10 cellular contexts compared by ENCODE assay signal in genomic region chr9:127884427-127884911, GRCh38. TPM values are rescaled to one million over a fixed set of nuclear protein-coding genes. Genes with fewer than 3 reads are reported as not detected.
A peak's percentile ranks its signal among the peaks of the same experiment; 100 is the strongest.
DNase-seq lines count a peak whose midpoint lies in the region; ATAC-seq and TF ChIP-seq lines count a peak whose summit lies in the region.
"Had no signal": no experiment of that assay in that cellular context is flagged by ENCODE, and none has a peak within 500 bp of the region (broad histone marks: within the 10 kb centered on the region; RNA-seq: fewer than 3 reads in every experiment).

No MANE protein-coding gene starts in this region.

- CTCF ChIA-PET in SK-N-SH (lab: Yijun Ruan, JAX) = interaction anchor here (0.8 to 4.2 kb wide), 2 partner anchors 15 to 381 kb away, joined by 3 to 24 read pairs; no protein-coding TSS in a partner anchor

- H3K4me3 ChIP-seq in SK-N-SH (ENCODE audit: low read depth in 2 of 2, low read length in 1 of 2) = no peak overlapping the region
- H3K4me3 ChIP-seq in upper lobe of right lung = no peak overlapping the region

- peaks cover 10% of the 10 kb centered on the region for H3F3A ChIP-seq in SK-N-SH (replicated peaks; ENCODE audit: insufficient read depth)

- intact Hi-C loops in Right ventricle myocardium inferior (cut with DNase I) (no loop called here), cardiac septum (cut with DNase I) (no loop called here), upper lobe of right lung (cut with DNase I) (no loop called here)

- no peaks in the 10 kb centered on the region for H3K9me2 ChIP-seq in SK-N-SH

- no peaks in the 10 kb centered on the region for H3K79me2 ChIP-seq in SK-N-SH (ENCODE audit: insufficient read depth)

- TF ChIP-seq CTCF in SK-N-SH (IDR thresholded peaks at IDR 0.05) = no peak
- no peak for TF ChIP-seq CTCF in upper lobe of right lung (IDR thresholded peaks at IDR 0.05)

- H3K4me2 ChIP-seq in SK-N-SH = no peak overlapping the region

- H3K9me3 ChIP-seq in SK-N-SH = no peaks in the 10 kb centered on the region
- no peaks in the 10 kb centered on the region for H3K9me3 ChIP-seq in upper lobe of right lung

- no peaks in the 10 kb centered on the region for H4K20me1 ChIP-seq in SK-N-SH (ENCODE audit: insufficient read depth)

- TF ChIP-seq EP300 in SK-N-SH (IDR thresholded peaks at IDR 0.05; ENCODE audit: borderline replicate concordance in 1 of 2, low read depth in 1 of 2, low read length in 1 of 2) = no peak

- no peak overlapping the region for H3K9ac ChIP-seq in SK-N-SH

- no peak overlapping the region for H2AFZ ChIP-seq in SK-N-SH (ENCODE audit: low read depth)

- peak overlapping the region; percentile 36 to 56; a peak in 3 of 4 replicates for H3K27ac ChIP-seq in SK-N-SH (ENCODE audit: low read depth in 2 of 2, low read length in 1 of 2)
- H3K27ac ChIP-seq in layer of hippocampus (ENCODE audit: low read depth, low read length) = peak overlapping the region; percentile 38
- H3K27ac ChIP-seq in upper lobe of right lung = no peak overlapping the region

- H3K36me3 ChIP-seq in SK-N-SH (replicated peaks in 1 of 2; ENCODE audit: control insufficient read depth in 1 of 2, insufficient read depth in 2 of 2, low read length in 1 of 2) = peaks cover 12 to 27% of the 10 kb centered on the region in 2 experiments
- H3K36me3 ChIP-seq in upper lobe of right lung = peaks cover 49% of the 10 kb centered on the region

- H3K4me1 ChIP-seq in SK-N-SH (ENCODE audit: control insufficient read depth in 1 of 2, insufficient read depth in 2 of 2, low read depth in 1 of 2, low read length in 1 of 2) = peaks cover 12 to 15% of the 10 kb centered on the region in 2 experiments; a peak in 2 of 4 replicates
- no peaks in the 10 kb centered on the region for H3K4me1 ChIP-seq in upper lobe of right lung

- H3K27me3 ChIP-seq in SK-N-SH (ENCODE audit: insufficient read depth) (no peaks in the 10 kb centered on the region), layer of hippocampus (ENCODE audit: control insufficient read depth, insufficient read depth, low read length) (no peaks in the 10 kb centered on the region), upper lobe of right lung (no peaks in the 10 kb centered on the region)

- DNase-seq in Right ventricle myocardium inferior (ENCODE audit: missing footprints) (no peak), cardiac septum (ENCODE audit: low spot score) (no peak), SK-N-SH (peak; percentile 72), upper lobe of right lung (peak; percentile 69), germinal center (ENCODE audit: low spot score) (no peak), NOMO-1 treated with DMSO at 0.1 percent for 48 hours (lab: John Stamatoyannopoulos, UW; ENCODE audit: unreplicated experiment) (no peak)
- DNase-seq: central memory CD4-positive, alpha-beta T cell; T1000 had no signal

- ATAC-seq in Right ventricle myocardium inferior (peak; percentile 42), upper lobe of right lung (peak; percentile 29), HG03095 (IDR thresholded peaks at IDR 0.05; ENCODE audit: unreplicated experiment) (no peak)

- no peak for TF ChIP-seq RAD21 in SK-N-SH (IDR thresholded peaks at IDR 0.05; ENCODE audit: low read length)

- WGBS in SK-N-SH (ENCODE audit: low lambda C conversion rate) = 63% methylated on average over 10 of the region's 11 CpGs

- POLR2A ChIA-PET in SK-N-SH (lab: Yijun Ruan, JAX) = interaction anchor here (0.6 to 1.5 kb wide), 4 partner anchors 11 to 33 kb away, joined by 3 to 4 read pairs (median 3); partner anchors contain the start of gene ST6GALNAC4

TF ChIP-seq in SK-N-SH, 30 proteins besides CTCF, POLR2A, EP300 and RAD21:
- TF ChIP-seq GABPA (IDR thresholded peaks at IDR 0.05; ENCODE audit: low read depth) (no peak), NFIC (IDR thresholded peaks at IDR 0.05; ENCODE audit: borderline replicate concordance) (peak; percentile 38; the same call in 1 of the 2 replicates)

RNA-seq across cellular contexts. Expression of gene AK1, which starts 7.0 kb away (rescaled TPM):
- 880 TPM for total RNA-seq in Right ventricle myocardium inferior
- 484 TPM for total RNA-seq in cardiac septum
- polyA plus RNA-seq in SK-N-SH (2012; rRNA removed) = 103 and 125 TPM in 2 replicates
- polyA plus RNA-seq in SK-N-SH (2012; cell fraction: cytosol; rRNA removed) = 65.8 and 85.2 TPM in 2 replicates
- polyA plus RNA-seq in SK-N-SH (2012; cell fraction: nucleus; rRNA removed) = 98.3 and 147 TPM in 2 replicates
- 158 TPM for total RNA-seq in upper lobe of right lung

RNA-seq across cellular contexts. Expression of gene ST6GALNAC6, which starts 14.9 kb away (rescaled TPM):
- total RNA-seq in Right ventricle myocardium inferior (43.3 TPM), cardiac septum (49.4 TPM), upper lobe of right lung (94.7 TPM)
- 34.8 and 47.5 TPM in 2 replicates for polyA plus RNA-seq in SK-N-SH (2012; rRNA removed)
- polyA plus RNA-seq in SK-N-SH (2012; cell fraction: cytosol; rRNA removed) = 15.2 and 27.6 TPM in 2 replicates
- 38.6 and 69.7 TPM in 2 replicates for polyA plus RNA-seq in SK-N-SH (2012; cell fraction: nucleus; rRNA removed)

RNA-seq across cellular contexts. Expression of gene ENG, which starts 30.0 kb away (rescaled TPM):
- 131 TPM for total RNA-seq in Right ventricle myocardium inferior
- total RNA-seq in cardiac septum = 244 TPM
- polyA plus RNA-seq in SK-N-SH (2012; rRNA removed) = 8.8 and 18.8 TPM in 2 replicates
- polyA plus RNA-seq in SK-N-SH (2012; cell fraction: cytosol; rRNA removed) = 8.8 and 16.2 TPM in 2 replicates
- polyA plus RNA-seq in SK-N-SH (2012; cell fraction: nucleus; rRNA removed) = 25.8 and 27.5 TPM in 2 replicates
- total RNA-seq in upper lobe of right lung = 322 TPM

RNA-seq across cellular contexts. Expression of gene ST6GALNAC4, which starts 32.4 kb away (rescaled TPM):
- total RNA-seq in Right ventricle myocardium inferior (21.9 TPM), cardiac septum (48.1 TPM), upper lobe of right lung (58.8 TPM)
- 28.4 and 30.2 TPM in 2 replicates for polyA plus RNA-seq in SK-N-SH (2012; rRNA removed)
- 11.0 and 21.1 TPM in 2 replicates for polyA plus RNA-seq in SK-N-SH (2012; cell fraction: cytosol; rRNA removed)
- 29.1 and 30.8 TPM in 2 replicates for polyA plus RNA-seq in SK-N-SH (2012; cell fraction: nucleus; rRNA removed)

RNA-seq across cellular contexts. Expression of gene PIP5KL1, which starts 46.1 kb away (rescaled TPM):
- total RNA-seq in Right ventricle myocardium inferior (not detected), cardiac septum (0.57 TPM), upper lobe of right lung (3.5 TPM)
- polyA plus RNA-seq in SK-N-SH (2012; rRNA removed) = 4.0 and 6.1 TPM in 2 replicates
- polyA plus RNA-seq in SK-N-SH (2012; cell fraction: cytosol; rRNA removed) = 1.7 and 2.5 TPM in 2 replicates
- polyA plus RNA-seq in SK-N-SH (2012; cell fraction: nucleus; rRNA removed) = 40.1 and 41.3 TPM in 2 replicates

Comparison
In these comparisons a context has a peak if more than half of its experiments do, and no peak if none do; other contexts are left out.
1. DNase-seq: peak in SK-N-SH (single experiment) and upper lobe of right lung (single experiment); none in Right ventricle myocardium inferior (single experiment), cardiac septum (single experiment), germinal center (single experiment) and NOMO-1 treated with DMSO at 0.1 percent for 48 hours (single experiment).